ENCODE assay signal across 16 cellular contexts in genomic region chr4:139898293-139898692, GRCh38.
DNase-seq lines count a peak whose midpoint lies in the region; ATAC-seq, FAIRE-seq and TF ChIP-seq lines count a peak whose summit lies in the region.
"Had no signal": no experiment of that assay in that cellular context is flagged by ENCODE, and none has a peak within 500 bp of the region (broad histone marks: within the 10 kb centered on the region; RNA-seq: fewer than 3 reads in every experiment).

No MANE protein-coding gene starts in this region.

- FAIRE-seq in small intestine (lab: Jason Lieb, UNC) = no peak
- FAIRE-seq: A549, GM12892, urothelium cell line had no signal

- H3K9me3 ChIP-seq in small intestine (ENCODE audit: control insufficient read depth, low read depth) = no peaks in the 10 kb centered on the region
- H3K9me3 ChIP-seq: A549, esophagus squamous epithelium had no signal

- CTCF ChIA-PET in activated CD8-positive, alpha-beta T cell treated with anti-CD3 and anti-CD28 coated beads for 36 hours (lab: Charles Lee) = no interaction called here

- no peaks in the 10 kb centered on the region for H3K9me3 Mint-ChIP-seq in activated T-cell treated with anti-CD3 and anti-CD28 coated beads, Interleukin-2, amount 50 U/mL, for 4 hours
- H3K9me3 Mint-ChIP-seq in activated CD8-positive, alpha-beta T cell treated with anti-CD3 and anti-CD28 coated beads for 36 hours = no peaks in the 10 kb centered on the region

- POLR2A ChIA-PET in activated CD8-positive, alpha-beta T cell treated with anti-CD3 and anti-CD28 coated beads for 36 hours (lab: Charles Lee) = no interaction called here

- peak overlapping the region; percentile 22 for H3K27ac Mint-ChIP-seq in activated CD8-positive, alpha-beta T cell treated with anti-CD3 and anti-CD28 coated beads for 36 hours

- H3K36me3 Mint-ChIP-seq in activated T-cell treated with anti-CD3 and anti-CD28 coated beads, Interleukin-2, amount 50 U/mL, for 4 hours (ENCODE audit: insufficient read depth) = no peaks in the 10 kb centered on the region
- no peaks in the 10 kb centered on the region for H3K36me3 Mint-ChIP-seq in activated CD8-positive, alpha-beta T cell treated with anti-CD3 and anti-CD28 coated beads for 36 hours (ENCODE audit: low read depth)

- DNase-seq in activated T-cell treated with anti-CD3 and anti-CD28 coated beads, Interleukin-2, amount 50 U/mL, for 4 hours = no peak
- no peak for DNase-seq in activated T-cell treated with anti-CD3 and anti-CD28 coated beads, Interleukin-2, amount 50 U/mL, for 1 hour
- no peak for DNase-seq in activated CD8-positive, alpha-beta T cell treated with anti-CD3 and anti-CD28 coated beads for 36 hours
- peak; percentile 40 for DNase-seq in small intestine
- DNase-seq in NCI-H748 treated with DMSO at 0.1 percent for 48 hours (lab: John Stamatoyannopoulos, UW) = no peak
- no peak for DNase-seq in HCEC 1CT
- DNase-seq: DMS153; esophagus squamous epithelium; mesenchymal stem cell; SHP77; stimulated activated CD8-positive, alpha-beta memory T cell treated with anti-CD3 and anti-CD28 coated beads, Interleukin-4, amount 100 ng/mL, for 48 hours had no signal

- H3K4me1 ChIP-seq in small intestine (ENCODE audit: control insufficient read depth in 2 of 2, insufficient read depth in 1 of 2, low read depth in 1 of 2, low read length in 1 of 2) = peaks cover 0 to 3% of the 10 kb centered on the region in 2 donors

- no peaks in the 10 kb centered on the region for H3K36me3 ChIP-seq in small intestine (ENCODE audit: control insufficient read depth in 2 of 2, insufficient read depth in 2 of 2, low read length in 2 of 2)
- H3K36me3 ChIP-seq: esophagus squamous epithelium had no signal

- H3K27me3 ChIP-seq in small intestine (ENCODE audit: control insufficient read depth in 2 of 2, insufficient read depth in 2 of 2, low read length in 2 of 2) = no peaks in the 10 kb centered on the region
- H3K27me3 ChIP-seq: esophagus squamous epithelium had no signal

- no peak overlapping the region for H3K4me3 ChIP-seq in small intestine (ENCODE audit: low read depth in 1 of 2, low read length in 2 of 2)
- H3K4me3 ChIP-seq: A549 had no signal

- peak overlapping the region; percentile 16 for H3K4me3 Mint-ChIP-seq in activated T-cell treated with anti-CD3 and anti-CD28 coated beads, Interleukin-2, amount 50 U/mL, for 4 hours
- H3K4me3 Mint-ChIP-seq in activated CD8-positive, alpha-beta T cell treated with anti-CD3 and anti-CD28 coated beads for 36 hours = no peak overlapping the region

- intact Hi-C loops in activated CD8-positive, alpha-beta T cell treated with anti-CD3 and anti-CD28 coated beads for 36 hours (cut with micrococcal nuclease) = no loop called here

- TF ChIP-seq CTCF in activated CD8-positive, alpha-beta T cell treated with anti-CD3 and anti-CD28 coated beads for 36 hours (IDR thresholded peaks at IDR 0.05) = no peak

- H3K27ac ChIP-seq in small intestine (ENCODE audit: low read depth in 1 of 2, low read length in 1 of 2) = no peak overlapping the region
- H3K27ac ChIP-seq: A549, esophagus squamous epithelium had no signal

- peaks cover 6% of the 10 kb centered on the region for H3K4me1 Mint-ChIP-seq in activated T-cell treated with anti-CD3 and anti-CD28 coated beads, Interleukin-2, amount 50 U/mL, for 4 hours (ENCODE audit: low read depth)
- peaks cover 13% of the 10 kb centered on the region for H3K4me1 Mint-ChIP-seq in activated CD8-positive, alpha-beta T cell treated with anti-CD3 and anti-CD28 coated beads for 36 hours (ENCODE audit: low read depth)

- WGBS in small intestine, 3 donors = 27 to 44% (median 37%) methylated on average over 3 of the region's 3 CpGs

- no peaks in the 10 kb centered on the region for H3K27me3 Mint-ChIP-seq in activated T-cell treated with anti-CD3 and anti-CD28 coated beads, Interleukin-2, amount 50 U/mL, for 4 hours (ENCODE audit: low read depth)
- H3K27me3 Mint-ChIP-seq in activated CD8-positive, alpha-beta T cell treated with anti-CD3 and anti-CD28 coated beads for 36 hours = no peaks in the 10 kb centered on the region

- no peak for ATAC-seq in activated T-cell treated with anti-CD3 and anti-CD28 coated beads, Interleukin-2, amount 50 U/mL, for 4 hours
- ATAC-seq in GM21786 (IDR thresholded peaks at IDR 0.05; ENCODE audit: unreplicated experiment) (peak; percentile 48), GM21619 (IDR thresholded peaks at IDR 0.05; ENCODE audit: unreplicated experiment) (no peak)
- ATAC-seq in activated CD8-positive, alpha-beta T cell treated with anti-CD3 and anti-CD28 coated beads for 36 hours = peak; percentile 8
- ATAC-seq: A549 had no signal

Comparison
In these comparisons a context has a peak if more than half of its experiments do, and no peak if none do; other contexts are left out.
1. ATAC-seq: peak in GM21786 (single experiment) and activated CD8-positive, alpha-beta T cell treated with anti-CD3 and anti-CD28 coated beads for 36 hours (single experiment); none in activated T-cell treated with anti-CD3 and anti-CD28 coated beads, Interleukin-2, amount 50 U/mL, for 4 hours (0 of 2) and GM21619 (single experiment).